13 cellular contexts compared by ENCODE assay signal in genomic region chr2:33212151-33212550, GRCh38.
DNase-seq lines count a peak whose midpoint lies in the region; ATAC-seq and TF ChIP-seq lines count a peak whose summit lies in the region.
"Had no signal": no experiment of that assay in that cellular context is flagged by ENCODE, and none has a peak within 500 bp of the region (broad histone marks: within the 10 kb centered on the region; RNA-seq: fewer than 3 reads in every experiment).

No MANE protein-coding gene starts in this region.

- CTCF ChIA-PET in MCF 10A (lab: Yijun Ruan, JAX): interaction anchor here (0.6 kb wide), 1 partner anchor 253 kb away, joined by 4 read pairs; no protein-coding TSS in a partner anchor

- peak overlapping the region; percentile 35 for H3K4me3 Mint-ChIP-seq in MCF 10A (ENCODE audit: unreplicated experiment)
- H3K4me3 Mint-ChIP-seq: naive B cell, WTC11 had no signal

- intact Hi-C loops in MCF 10A (cut with micrococcal nuclease) (loop anchor here (10.0 kb wide), 1 partner anchor 147 kb away; no protein-coding TSS in a partner anchor), breast epithelium (cut with DNase I; ENCODE audit: low total_unique reads) (no loop called here), vagina (cut with DNase I) (loop anchor here (10.0 kb wide), 1 partner anchor 67 kb away; no protein-coding TSS in a partner anchor)

- peak overlapping the region; percentile 80 for H3K27ac Mint-ChIP-seq in MCF 10A (ENCODE audit: low read depth, unreplicated experiment)
- H3K27ac Mint-ChIP-seq: activated naive CD4-positive, alpha-beta T cell treated with anti-CD3 and anti-CD28 coated beads, Interleukin-2, amount 50 U/mL, for 72 hours; WTC11 had no signal

- H3K4me1 ChIP-seq in breast epithelium: no peaks in the 10 kb centered on the region
- peaks cover 46% of the 10 kb centered on the region for H3K4me1 ChIP-seq in vagina

- TF ChIP-seq POLR2A in breast epithelium (IDR thresholded peaks at IDR 0.05): no peak
- TF ChIP-seq POLR2A in vagina (IDR thresholded peaks at IDR 0.05): no peak

- peaks cover 67% of the 10 kb centered on the region for H3K4me1 Mint-ChIP-seq in MCF 10A (ENCODE audit: insufficient read depth, unreplicated experiment)

- H3K4me3 ChIP-seq in breast epithelium (no peak overlapping the region), kidney epithelial cell (ENCODE audit: low read depth, low read length) (no peak overlapping the region), vagina (no peak overlapping the region)

- no TSS peak for BruUV-seq in MCF 10A (replicated peaks; lab: Mats Ljungman, UMichigan)

- no peak overlapping the region for H3K27ac ChIP-seq in breast epithelium
- peak overlapping the region; percentile 18 for H3K27ac ChIP-seq in vagina

- H3K36me3 Mint-ChIP-seq in MCF 10A (ENCODE audit: insufficient read depth, unreplicated experiment): peaks cover 16% of the 10 kb centered on the region
- H3K36me3 Mint-ChIP-seq: activated naive CD4-positive, alpha-beta T cell treated with anti-CD3 and anti-CD28 coated beads, Interleukin-2, amount 50 U/mL, for 72 hours; IgD-negative memory B cell; naive B cell; WTC11 had no signal

- no peak for TF ChIP-seq CTCF in MCF 10A (IDR thresholded peaks at IDR 0.05; ENCODE audit: unreplicated experiment)
- TF ChIP-seq CTCF in breast epithelium (IDR thresholded peaks at IDR 0.05): no peak
- TF ChIP-seq CTCF in kidney epithelial cell (IDR thresholded peaks at IDR 0.05; ENCODE audit: insufficient read depth, low read length, poor library complexity, severe bottlenecking): no peak
- TF ChIP-seq CTCF in vagina (IDR thresholded peaks at IDR 0.05): no peak

- no peaks in the 10 kb centered on the region for H3K9me3 Mint-ChIP-seq in MCF 10A (ENCODE audit: unreplicated experiment)
- H3K9me3 Mint-ChIP-seq: activated naive CD4-positive, alpha-beta T cell treated with anti-CD3 and anti-CD28 coated beads, Interleukin-2, amount 50 U/mL, for 72 hours; naive B cell had no signal

- no peak for ATAC-seq in GM19351 (IDR thresholded peaks at IDR 0.05; ENCODE audit: unreplicated experiment)
- ATAC-seq: activated naive CD4-positive, alpha-beta T cell treated with anti-CD3 and anti-CD28 coated beads, Interleukin-2, amount 50 U/mL, for 72 hours; WTC11 had no signal

- H3K36me3 ChIP-seq in breast epithelium (no peaks in the 10 kb centered on the region), kidney epithelial cell (ENCODE audit: control insufficient read depth, insufficient read depth, low read length) (no peaks in the 10 kb centered on the region), vagina (no peaks in the 10 kb centered on the region)

- H3K27me3 ChIP-seq in breast epithelium (no peaks in the 10 kb centered on the region), kidney epithelial cell (ENCODE audit: control insufficient read depth, insufficient read depth, low read length) (no peaks in the 10 kb centered on the region), vagina (no peaks in the 10 kb centered on the region)

- DNase-seq in MCF 10A (ENCODE audit: unreplicated experiment): peak; percentile 86
- no peak for DNase-seq in breast epithelium (ENCODE audit: low spot score in 2 of 2)
- peak; percentile 76 for DNase-seq in brain pericyte (ENCODE audit: low read depth, low spot score)
- peak; percentile 51 for DNase-seq in kidney epithelial cell (ENCODE audit: low read depth)
- no peak for DNase-seq in vagina (ENCODE audit: extremely low spot score in 2 of 2)
- no peak for DNase-seq in stimulated activated CD8-positive, alpha-beta memory T cell treated with anti-CD3 and anti-CD28 coated beads, Interleukin-4, amount 100 ng/mL, for 48 hours
- DNase-seq in amygdala (lab: John Stamatoyannopoulos, UW): no peak
- DNase-seq: naive B cell; stimulated activated CD4-positive, alpha-beta T cell treated with anti-CD3 and anti-CD28 coated beads, Interleukin-4, amount 100 ng/mL, for 4 hours had no signal

- POLR2A ChIA-PET in MCF 10A (lab: Yijun Ruan, JAX): interaction anchor here (0.5 to 2.9 kb wide), 14 partner anchors 10 to 786 kb away, joined by 3 to 15 read pairs (median 4); no protein-coding TSS in a partner anchor

- no peaks in the 10 kb centered on the region for H3K27me3 Mint-ChIP-seq in MCF 10A (ENCODE audit: insufficient read depth, unreplicated experiment)

- H3K9me3 ChIP-seq in breast epithelium (no peaks in the 10 kb centered on the region), vagina (no peaks in the 10 kb centered on the region)

Comparison
In these comparisons a context has a peak if more than half of its experiments do, and no peak if none do; other contexts are left out.
1. DNase-seq: peak in MCF 10A (single experiment), brain pericyte (single experiment) and kidney epithelial cell (single experiment); none in breast epithelium (0 of 2), vagina (0 of 2), stimulated activated CD8-positive, alpha-beta memory T cell treated with anti-CD3 and anti-CD28 coated beads, Interleukin-4, amount 100 ng/mL, for 48 hours (single experiment) and amygdala (0 of 56).